19 cellular contexts compared by ENCODE assay signal in genomic region chr12:122864894-122865253, GRCh38. TPM values are rescaled to one million over a fixed set of nuclear protein-coding genes. Genes with fewer than 3 reads are reported as not detected.
DNase-seq lines count a peak whose midpoint lies in the region; ATAC-seq and TF ChIP-seq lines count a peak whose summit lies in the region.
"Had no signal": no experiment of that assay in that cellular context is flagged by ENCODE, and none has a peak within 500 bp of the region (broad histone marks: within the 10 kb centered on the region; RNA-seq: fewer than 3 reads in every experiment).

No MANE protein-coding gene starts in this region.

- CTCF ChIA-PET in Calu3 (lab: Charles Lee) = no interaction called here

- peaks cover 7% of the 10 kb centered on the region for H3K4me1 Mint-ChIP-seq in Calu3 (ENCODE audit: low read depth, unreplicated experiment)
- H3K4me1 Mint-ChIP-seq in natural killer cell treated with Interleukin-12 subunit alpha and Interleukin-12 subunit beta and Interleukin-15 and Interleukin-18, amount 100 ng/mL, for 72 hours (ENCODE audit: low read depth in 2 of 2) = peaks cover 12 to 22% of the 10 kb centered on the region in 2 donors

- H3K4me1 ChIP-seq in BLaER1 (peaks cover 100% of the 10 kb centered on the region), aorta (ENCODE audit: control insufficient read depth in 1 of 2, insufficient read depth in 2 of 2, low read length in 2 of 2) (no peaks in the 10 kb centered on the region)
- H3K4me1 ChIP-seq: neural progenitor cell had no signal

- H3K27me3 ChIP-seq in BLaER1 (no peaks in the 10 kb centered on the region), dorsolateral prefrontal cortex (no peaks in the 10 kb centered on the region), aorta (ENCODE audit: control insufficient read depth in 1 of 2, insufficient read depth in 2 of 2, low read length in 1 of 2) (no peaks in the 10 kb centered on the region)
- H3K27me3 ChIP-seq: cardiac muscle cell had no signal

- H3K36me3 Mint-ChIP-seq in Calu3 (ENCODE audit: insufficient read depth, unreplicated experiment) = peaks cover 98% of the 10 kb centered on the region
- no peaks in the 10 kb centered on the region for H3K36me3 Mint-ChIP-seq in natural killer cell treated with Interleukin-12 subunit alpha and Interleukin-12 subunit beta and Interleukin-15 and Interleukin-18, amount 100 ng/mL, for 72 hours

- H3K4me3 ChIP-seq in BLaER1 (no peak overlapping the region), dorsolateral prefrontal cortex (no peak overlapping the region), aorta (ENCODE audit: low read length in 2 of 2) (no peak overlapping the region)
- H3K4me3 ChIP-seq: cardiac muscle cell, neural progenitor cell had no signal

- TF ChIP-seq CTCF in Calu3 (IDR thresholded peaks at IDR 0.05; ENCODE audit: unreplicated experiment) = no peak
- no peak for TF ChIP-seq CTCF in dorsolateral prefrontal cortex (IDR thresholded peaks at IDR 0.05 in 54 of 56, conservative IDR thresholded peaks at IDR 0.05 in 2 of 56; ENCODE audit: low read depth in 1 of 56, partially characterized antibody in 56 of 56)

- no peak for ATAC-seq in natural killer cell treated with Interleukin-12 subunit alpha and Interleukin-12 subunit beta and Interleukin-15 and Interleukin-18, amount 100 ng/mL, for 72 hours
- ATAC-seq in HG03175 (IDR thresholded peaks at IDR 0.05; ENCODE audit: unreplicated experiment) = no peak
- no peak for ATAC-seq in aorta (ENCODE audit: low FRiP score)
- ATAC-seq: activated naive CD8-positive, alpha-beta T cell treated with anti-CD3 and anti-CD28 coated beads, Interleukin-2, amount 50 U/mL, for 24 hours had no signal

- H3K9ac ChIP-seq in BLaER1 = peak overlapping the region; percentile 69
- H3K9ac ChIP-seq: neural progenitor cell had no signal

- peaks cover 60% of the 10 kb centered on the region for H3K36me3 ChIP-seq in BLaER1
- H3K36me3 ChIP-seq in aorta (ENCODE audit: control insufficient read depth in 1 of 2, insufficient read depth in 2 of 2, low read length in 1 of 2) = no peaks in the 10 kb centered on the region
- H3K36me3 ChIP-seq: neural progenitor cell had no signal

- H3K27ac Mint-ChIP-seq in Calu3 (ENCODE audit: unreplicated experiment) = peak overlapping the region; percentile 84
- peak overlapping the region in 1 of 2 donors; percentile 79 for H3K27ac Mint-ChIP-seq in natural killer cell treated with Interleukin-12 subunit alpha and Interleukin-12 subunit beta and Interleukin-15 and Interleukin-18, amount 100 ng/mL, for 72 hours
- H3K27ac Mint-ChIP-seq: activated naive CD8-positive, alpha-beta T cell treated with anti-CD3 and anti-CD28 coated beads, Interleukin-2, amount 50 U/mL, for 24 hours; neural progenitor cell had no signal

- H3K9me3 ChIP-seq in BLaER1 (no peaks in the 10 kb centered on the region), aorta (ENCODE audit: control insufficient read depth, low read length) (no peaks in the 10 kb centered on the region)

- H3K27ac ChIP-seq in BLaER1 = peak overlapping the region; percentile 80
- H3K27ac ChIP-seq in dorsolateral prefrontal cortex = peak overlapping the region in 57 of 59 donors; percentile 1 to 92 (median 80)
- H3K27ac ChIP-seq in aorta (ENCODE audit: low read depth in 1 of 2, low read length in 2 of 2) = no peak overlapping the region
- H3K27ac ChIP-seq: cardiac muscle cell, neural progenitor cell had no signal

- no peaks in the 10 kb centered on the region for H3K9me3 Mint-ChIP-seq in Calu3 (ENCODE audit: low read depth, unreplicated experiment)
- no peaks in the 10 kb centered on the region for H3K9me3 Mint-ChIP-seq in natural killer cell treated with Interleukin-12 subunit alpha and Interleukin-12 subunit beta and Interleukin-15 and Interleukin-18, amount 100 ng/mL, for 72 hours
- H3K9me3 Mint-ChIP-seq: activated naive CD8-positive, alpha-beta T cell treated with anti-CD3 and anti-CD28 coated beads, Interleukin-2, amount 50 U/mL, for 24 hours; neural progenitor cell; T-cell had no signal

- intact Hi-C loops in Calu3 (cut with micrococcal nuclease; ENCODE audit: unreplicated experiment) (loop anchor here (5.0 kb wide), 1 partner anchor 73 kb away; no protein-coding TSS in a partner anchor), dorsolateral prefrontal cortex (cut with DNase I) (loop anchor here in 1 of 2 donors (10.0 kb wide), 1 partner anchor 370 kb away; the partner anchor contains the start of genes MPHOSPH9 and MTRFR), aorta (cut with DNase I) (loop anchor here (5.0 to 10.0 kb wide), 2 partner anchors 73 to 370 kb away; partner anchors contain the start of genes MPHOSPH9 (in 1 of the 2) and MTRFR (in 1 of the 2))

- H4K20me1 ChIP-seq in BLaER1 = peaks cover 74% of the 10 kb centered on the region

- peak overlapping the region; percentile 94 for H3K4me2 ChIP-seq in BLaER1
- H3K4me2 ChIP-seq: neural progenitor cell had no signal

- no peak for DNase-seq in Calu3
- DNase-seq in dorsolateral prefrontal cortex = peak in 4 of 10 donors; percentile 1 to 33 (median 25)
- peak; percentile 37 for DNase-seq in natural killer cell treated with Interleukin-12 subunit alpha and Interleukin-12 subunit beta and Interleukin-15 and Interleukin-18, amount 100 ng/mL, for 72 hours (ENCODE audit: low spot score)
- no peak for DNase-seq in inferior parietal cortex (ENCODE audit: extremely low spot score)
- no peak for DNase-seq in aorta
- no peak for DNase-seq in HCEC 1CT
- DNase-seq: activated CD4-positive, alpha-beta T cell treated with anti-CD3 and anti-CD28 coated beads, Interleukin-2, amount 50 U/mL, for 48 hours; activated naive CD8-positive, alpha-beta T cell treated with anti-CD3 and anti-CD28 coated beads, Interleukin-2, amount 50 U/mL, for 24 hours; activated T-cell treated with anti-CD3 and anti-CD28 coated beads, Interleukin-2, amount 50 U/mL, for 48 hours; AML-193; effector CD4-positive, alpha-beta T cell; Karpas-422; mesendoderm; NCI-H1092; T-cell had no signal

- H3K27me3 Mint-ChIP-seq in Calu3 (ENCODE audit: unreplicated experiment) = no peaks in the 10 kb centered on the region
- no peaks in the 10 kb centered on the region for H3K27me3 Mint-ChIP-seq in natural killer cell treated with Interleukin-12 subunit alpha and Interleukin-12 subunit beta and Interleukin-15 and Interleukin-18, amount 100 ng/mL, for 72 hours
- H3K27me3 Mint-ChIP-seq: T-cell had no signal

- H3K4me3 Mint-ChIP-seq in Calu3 (ENCODE audit: low read depth, unreplicated experiment) = peak overlapping the region; percentile 5
- no peak overlapping the region for H3K4me3 Mint-ChIP-seq in natural killer cell treated with Interleukin-12 subunit alpha and Interleukin-12 subunit beta and Interleukin-15 and Interleukin-18, amount 100 ng/mL, for 72 hours
- H3K4me3 Mint-ChIP-seq: activated naive CD8-positive, alpha-beta T cell treated with anti-CD3 and anti-CD28 coated beads, Interleukin-2, amount 50 U/mL, for 24 hours; neural progenitor cell; T-cell had no signal

- 81 to 83% methylated on average over 5 of the region's 5 CpGs for WGBS in aorta, 2 donors

- BruUV-seq in Calu3 (replicated peaks; lab: Mats Ljungman, UMichigan) = no TSS peak

RNA-seq across cellular contexts. Expression of gene HIP1R, which starts 29.6 kb away (rescaled TPM):
- total RNA-seq in Calu3 (2022) (234 and 246 TPM in 2 replicates), dorsolateral prefrontal cortex (100 to 1,000 TPM in 104 of 120 experiments, 10 to 100 TPM in 16; 38.9 to 309 (median 147) TPM), aorta (10 to 100 TPM; 25.4 to 26.6 TPM)
- total RNA-seq in natural killer cell treated with Interleukin-12 subunit alpha and Interleukin-12 subunit beta and Interleukin-15 and Interleukin-18, amount 100 ng/mL, for 72 hours = 10 to 100 TPM; 14.8 to 48.9 TPM
- 100 to 1,000 TPM in 1 of 2 donors, 10 to 100 TPM in 1; 33.7 to 101 TPM for polyA plus RNA-seq in aorta

RNA-seq across cellular contexts. Expression of gene VPS37B, which starts 31.1 kb away (rescaled TPM):
- total RNA-seq in Calu3 (2022) (104 and 118 TPM in 2 replicates), dorsolateral prefrontal cortex (10 to 100 TPM; 15.8 to 35.3 (median 22.0) TPM), aorta (10 to 100 TPM; 27.1 to 36.4 TPM)
- total RNA-seq in natural killer cell treated with Interleukin-12 subunit alpha and Interleukin-12 subunit beta and Interleukin-15 and Interleukin-18, amount 100 ng/mL, for 72 hours = 10 to 100 TPM; 42.6 to 46.9 TPM
- 10 to 100 TPM in 1 of 2 donors, 1 to 10 TPM in 1; 7.4 to 17.6 TPM for polyA plus RNA-seq in aorta

Comparison
In these comparisons a context has a peak if more than half of its experiments do, and no peak if none do; other contexts are left out.
1. H3K27ac ChIP-seq: peak in BLaER1 (single experiment) and dorsolateral prefrontal cortex (57 of 59); none in aorta (0 of 2).